ENCODE assay signal across 9 cellular contexts in genomic region chr7:80037689-80038088, GRCh38.
"Had no signal": no experiment of that assay in that cellular context is flagged by ENCODE, and none has a peak within 500 bp of the region (broad histone marks: within the 10 kb centered on the region; RNA-seq: fewer than 3 reads in every experiment).

No MANE protein-coding gene starts in this region.

- H2AFZ ChIP-seq: GM23248 had no signal

- H3K4me3 ChIP-seq: GM23248, HAP-1, K562 had no signal

- H3K27ac ChIP-seq: GM23248 had no signal

- H3K36me3 ChIP-seq: HAP-1 had no signal

- DNase-seq: GM23248, GOT3, H7, HFFc6, IMR-90 had no signal

- H3K4me1 ChIP-seq: HAP-1 had no signal

- FAIRE-seq: HTR-8/SVneo, K562 had no signal

- ATAC-seq: HCT116, K562 had no signal

- H3K9ac ChIP-seq: GM23248 had no signal

- H3K9me3 ChIP-seq: HAP-1 had no signal
